In the genomic region with DNA sequence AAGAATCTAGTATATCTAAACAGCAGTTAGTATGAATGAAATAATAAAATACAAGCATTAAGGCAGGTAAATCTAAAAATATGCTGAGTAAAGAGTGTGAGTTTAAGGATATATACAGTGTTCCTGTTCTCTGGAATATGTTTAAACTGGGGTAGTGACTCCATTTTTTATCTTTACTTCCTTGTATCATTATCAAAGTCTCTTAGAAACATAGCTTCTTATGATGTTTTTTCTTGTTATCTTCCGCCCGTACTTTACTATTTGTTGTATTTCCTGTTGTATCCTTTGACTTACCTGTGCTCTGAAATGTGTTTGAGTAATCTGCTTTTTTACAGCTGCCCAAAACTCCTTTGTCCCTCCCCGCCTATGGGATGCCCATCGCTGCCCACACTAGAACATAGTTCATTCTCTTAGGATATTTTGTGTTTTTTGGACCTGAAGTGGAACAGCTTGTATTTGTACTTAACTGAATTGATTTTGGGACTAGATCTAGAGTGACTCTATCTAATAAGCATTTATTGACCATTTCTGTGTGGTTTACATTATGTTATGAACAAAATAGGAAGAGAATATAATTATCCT, we compare ENCODE assay signal across 19 cellular contexts.
DNase-seq lines count a peak whose midpoint lies in the region; ATAC-seq and TF ChIP-seq lines count a peak whose summit lies in the region.
"Had no signal": no experiment of that assay in that cellular context is flagged by ENCODE, and none has a peak within 500 bp of the region (broad histone marks: within the 10 kb centered on the region; RNA-seq: fewer than 3 reads in every experiment).

No MANE protein-coding gene starts in this region.

- H3K36me3 ChIP-seq in cardiac muscle cell, result peaks cover 9% of the 10 kb centered on the region
- H3K36me3 ChIP-seq in left ventricle myocardium inferior, result no peaks in the 10 kb centered on the region

- H3K4me1 ChIP-seq in cardiac muscle cell (ENCODE audit: low read depth) (no peaks in the 10 kb centered on the region), left ventricle myocardium inferior (no peaks in the 10 kb centered on the region)
- H3K4me1 ChIP-seq: BE2C had no signal

- no peaks in the 10 kb centered on the region for H3K9me3 ChIP-seq in cardiac muscle cell (ENCODE audit: low read depth)
- H3K9me3 ChIP-seq in left ventricle myocardium inferior (replicated peaks), result no peaks in the 10 kb centered on the region
- H3K9me3 ChIP-seq in T-helper 17 cell (ENCODE audit: control insufficient read depth, low read length, poor library complexity, severe bottlenecking), result no peaks in the 10 kb centered on the region
- H3K9me3 ChIP-seq: BE2C had no signal

- H3K27ac Mint-ChIP-seq in T-helper 17 cell, result peak overlapping the region; percentile 91
- H3K27ac Mint-ChIP-seq in type B pancreatic cell, result peak overlapping the region; percentile 6

- H3K27ac ChIP-seq in cardiac muscle cell (peak overlapping the region; percentile 5), left ventricle myocardium inferior (replicated peaks) (no peak overlapping the region)

- H3K4me3 Mint-ChIP-seq in T-helper 17 cell, result no peak overlapping the region
- H3K4me3 Mint-ChIP-seq in type B pancreatic cell, result no peak overlapping the region
- H3K4me3 Mint-ChIP-seq: CD4-positive, CD25-positive, alpha-beta regulatory T cell had no signal

- H3K27me3 ChIP-seq in cardiac muscle cell, result no peaks in the 10 kb centered on the region
- no peaks in the 10 kb centered on the region for H3K27me3 ChIP-seq in left ventricle myocardium inferior (ENCODE audit: low read depth)
- H3K27me3 ChIP-seq: BE2C had no signal

- H3K36me3 Mint-ChIP-seq in T-helper 17 cell (ENCODE audit: low read depth) (peaks cover 2% of the 10 kb centered on the region), type B pancreatic cell (peaks cover 21% of the 10 kb centered on the region)

- H3K9me3 Mint-ChIP-seq in type B pancreatic cell, result no peaks in the 10 kb centered on the region
- H3K9me3 Mint-ChIP-seq: CD4-positive, CD25-positive, alpha-beta regulatory T cell had no signal

- peaks cover 10% of the 10 kb centered on the region for H3K4me1 Mint-ChIP-seq in T-helper 17 cell
- peaks cover 5% of the 10 kb centered on the region for H3K4me1 Mint-ChIP-seq in type B pancreatic cell (ENCODE audit: unreplicated experiment)

- no peak for TF ChIP-seq CTCF in cardiac muscle cell (IDR thresholded peaks at IDR 0.05; ENCODE audit: low read depth, low read length)
- TF ChIP-seq CTCF in left ventricle myocardium inferior (IDR thresholded peaks at IDR 0.05; ENCODE audit: borderline replicate concordance), result no peak
- no peak for TF ChIP-seq CTCF in type B pancreatic cell (conservative IDR thresholded peaks at IDR 0.05)

- intact Hi-C loops in left ventricle myocardium inferior (cut with micrococcal nuclease), result no loop called here

- no peaks in the 10 kb centered on the region for H3K27me3 Mint-ChIP-seq in T-helper 17 cell
- H3K27me3 Mint-ChIP-seq in type B pancreatic cell, result no peaks in the 10 kb centered on the region
- H3K27me3 Mint-ChIP-seq: CD4-positive, CD25-positive, alpha-beta regulatory T cell had no signal

- ATAC-seq in T-helper 17 cell, result no peak
- ATAC-seq in left lobe of liver, result peak; percentile 73

- H3K4me3 ChIP-seq in cardiac muscle cell (no peak overlapping the region), left ventricle myocardium inferior (no peak overlapping the region)

- no peak for DNase-seq in cardiac muscle cell (ENCODE audit: low read depth in 1 of 2, low spot score in 1 of 2)
- DNase-seq in left ventricle myocardium inferior, result no peak
- no peak for DNase-seq in T-helper 17 cell
- DNase-seq in left lobe of liver (ENCODE audit: low spot score), result no peak
- DNase-seq in type B pancreatic cell (ENCODE audit: extremely low spot score, unreplicated experiment), result no peak
- no peak for DNase-seq in DMS79 (lab: John Stamatoyannopoulos, UW)
- DNase-seq in DMS 273 treated with DMSO at 0.1 percent for 48 hours (lab: John Stamatoyannopoulos, UW), result no peak
- no peak for DNase-seq in AG20443 (ENCODE audit: low spot score)
- DNase-seq: BE2C; Calu3; CD4-positive, CD25-positive, alpha-beta regulatory T cell; KG1; MV-4-11; NCI-H1694 treated with DMSO at 0.1 percent for 48 hours; NCI-H226; NCI-H524; NCI-H82; OCI-M1; SHP77 had no signal
